Comparison of ENCODE assay signal across 1 cellular context in the genomic region with DNA sequence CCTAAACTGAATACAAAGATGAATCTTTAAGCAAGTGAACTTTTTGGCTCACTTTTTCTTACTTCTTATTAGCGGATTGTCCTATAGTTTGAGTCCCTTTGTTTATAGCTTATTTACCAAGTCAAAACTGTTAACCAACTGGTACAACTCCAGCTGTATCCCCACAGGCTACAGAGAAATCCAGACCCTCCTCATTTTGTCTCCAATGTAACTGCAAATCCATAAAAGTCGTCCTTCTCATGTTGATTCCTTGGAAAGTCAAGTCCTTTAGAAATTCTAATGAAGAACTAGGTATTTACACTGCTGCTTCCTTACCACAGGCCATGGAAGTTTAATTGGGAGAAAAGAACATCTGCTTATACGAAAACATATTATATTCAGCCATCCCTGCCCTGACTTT.
TF ChIP-seq lines count a peak whose summit lies in the region.

No MANE protein-coding gene starts in this region.

TF ChIP-seq in H1, 55 proteins besides CTCF, POLR2A, EP300 and RAD21:
- TF ChIP-seq NRF1 (IDR thresholded peaks at IDR 0.05; ENCODE audit: low read depth, low read length): no peak
- TF ChIP-seq CREB1 (IDR thresholded peaks at IDR 0.05): no peak
- TF ChIP-seq KDM5A (IDR thresholded peaks at IDR 0.05; ENCODE audit: low read length): no peak
- TF ChIP-seq GABPA (IDR thresholded peaks at IDR 0.05; ENCODE audit: borderline replicate concordance, insufficient read depth, low read length): no peak
- no peak for TF ChIP-seq SIN3A (conservative IDR thresholded peaks at IDR 0.05 in 1 of 2, IDR thresholded peaks at IDR 0.05 in 1 of 2; ENCODE audit: low read depth in 1 of 2, low read length in 2 of 2)
- no peak for TF ChIP-seq RXRA (IDR thresholded peaks at IDR 0.05; ENCODE audit: insufficient read depth, low read depth, low read length)
- TF ChIP-seq BACH1 (IDR thresholded peaks at IDR 0.05; ENCODE audit: low read length): no peak
- TF ChIP-seq TBP (IDR thresholded peaks at IDR 0.05; ENCODE audit: low read depth, low read length): no peak
- no peak for TF ChIP-seq CEBPB (IDR thresholded peaks at IDR 0.05; ENCODE audit: low read depth, low read length)
